In genomic region chr1:53278294-53278693, GRCh38 we compare ENCODE assay signal across 8 cellular contexts. TPM values are rescaled to one million over a fixed set of nuclear protein-coding genes. Genes with fewer than 3 reads are reported as not detected.
DNase-seq lines count a peak whose midpoint lies in the region; ATAC-seq, FAIRE-seq and TF ChIP-seq lines count a peak whose summit lies in the region.

No MANE protein-coding gene starts in this region.

- H3K9ac ChIP-seq in liver (ENCODE audit: low read depth in 1 of 2, low read length in 2 of 2) = no peak overlapping the region

- peak; percentile 75 for TF ChIP-seq CTCF in bronchial epithelial cell (IDR thresholded peaks at IDR 0.05; ENCODE audit: insufficient read depth, low read length, severe bottlenecking)
- peak; percentile 87 for TF ChIP-seq CTCF in liver (IDR thresholded peaks at IDR 0.05; ENCODE audit: low read depth, low read length, missing input control)

- WGBS in liver = 14% methylated on average over 8 of the region's 8 CpGs

- H3K27me3 ChIP-seq in bronchial epithelial cell (ENCODE audit: control insufficient read depth, insufficient read depth, low read length) (no peaks in the 10 kb centered on the region), liver (ENCODE audit: control insufficient read depth in 4 of 4, insufficient read depth in 4 of 4, low read length in 3 of 4) (no peaks in the 10 kb centered on the region)

- FAIRE-seq in bronchial epithelial cell (lab: Jason Lieb, UNC) = no peak

- H3K4me1 ChIP-seq in liver (ENCODE audit: control insufficient read depth in 4 of 4, insufficient read depth in 4 of 4, low read length in 3 of 4) = no peaks in the 10 kb centered on the region

- DNase-seq in ELF-1 (ENCODE audit: low read depth, low spot score) (peak; percentile 58), KBM-7 (peak; percentile 64), bronchial epithelial cell (ENCODE audit: low read depth) (no peak)
- DNase-seq in activated CD4-positive, CD25-positive, alpha-beta regulatory T cell (lab: John Stamatoyannopoulos, UW) = peak; percentile 44 to 58 (median 50)
- peak; percentile 47 for DNase-seq in stimulated activated CD8-positive, alpha-beta memory T cell treated with anti-CD3 and anti-CD28 coated beads, Interleukin-12 subunit alpha, Interleukin-12 subunit beta, amount 100 ng/mL, for 4 hours (ENCODE audit: low read depth)

- ATAC-seq in HG03460 (IDR thresholded peaks at IDR 0.05; ENCODE audit: unreplicated experiment) (no peak), GM21529 (IDR thresholded peaks at IDR 0.05; ENCODE audit: unreplicated experiment) (no peak)

- H3K9me3 ChIP-seq in liver (ENCODE audit: control insufficient read depth in 4 of 4, low read length in 3 of 4) = no peaks in the 10 kb centered on the region

- H3K4me3 ChIP-seq in bronchial epithelial cell (ENCODE audit: low read depth, low read length) (no peak overlapping the region), liver (ENCODE audit: low read depth in 1 of 3, low read length in 3 of 3) (no peak overlapping the region)

- in situ Hi-C loops in KBM-7 (cut with MboI; ENCODE audit: low pct_unique_long_range_greater_than_20kb, low sequenced_read_pairs) = no loop called here

- H3K36me3 ChIP-seq in bronchial epithelial cell (ENCODE audit: control insufficient read depth, insufficient read depth, low read length) (peaks cover 9% of the 10 kb centered on the region), liver (ENCODE audit: control insufficient read depth in 4 of 4, insufficient read depth in 3 of 4, low read depth in 1 of 4, low read length in 3 of 4) (no peaks in the 10 kb centered on the region)

- peak; percentile 87 to 92 for TF ChIP-seq RAD21 in liver (IDR thresholded peaks at IDR 0.05)

- H3K27ac ChIP-seq in liver (ENCODE audit: low read depth in 1 of 2, low read length in 2 of 2) = no peak overlapping the region

TF ChIP-seq in liver, 16 proteins besides CTCF, POLR2A, EP300 and RAD21:
- no peak for TF ChIP-seq FOXA1 (IDR thresholded peaks at IDR 0.05)
- TF ChIP-seq RXRA (IDR thresholded peaks at IDR 0.05) = no peak
- no peak for TF ChIP-seq NR2F2 (IDR thresholded peaks at IDR 0.05)
- TF ChIP-seq SP1 (IDR thresholded peaks at IDR 0.05) = no peak
- TF ChIP-seq HNF4G (IDR thresholded peaks at IDR 0.05) = no peak
- no peak for TF ChIP-seq MAX (IDR thresholded peaks at IDR 0.05)
- TF ChIP-seq EGR1 (IDR thresholded peaks at IDR 0.05; ENCODE audit: low read depth in 2 of 2) = no peak

RNA-seq across cellular contexts. Expression of gene MAGOH, which starts 40.0 kb away (rescaled TPM):
- total RNA-seq in bronchial epithelial cell (33.7 and 53.1 TPM in 2 replicates), liver (10 to 100 TPM; 16.4 to 32.5 TPM)
- 10 to 100 TPM; 21.2 to 31.8 TPM for polyA plus RNA-seq in liver

RNA-seq across cellular contexts. Expression of gene LRP8, which starts 49.6 kb away (rescaled TPM):
- total RNA-seq in bronchial epithelial cell (6.7 and 8.4 TPM in 2 replicates), liver (under 1 TPM; 0.33 to 0.75 TPM)
- under 1 TPM; 0.15 to 0.24 TPM for polyA plus RNA-seq in liver

RNA-seq across cellular contexts. Expression of gene CZIB, which starts 57.9 kb away (rescaled TPM):
- total RNA-seq in bronchial epithelial cell (37.9 and 47.9 TPM in 2 replicates), liver (10 to 100 TPM; 19.8 to 29.8 TPM)
- 10 to 100 TPM; 20.9 to 32.3 TPM for polyA plus RNA-seq in liver
